In genomic region chr11:129319751-129320150, GRCh38 we compare ENCODE assay signal across 26 cellular contexts. TPM values are rescaled to one million over a fixed set of nuclear protein-coding genes. Genes with fewer than 3 reads are reported as not detected.
DNase-seq lines count a peak whose midpoint lies in the region; TF ChIP-seq lines count a peak whose summit lies in the region.
"Had no signal": no experiment of that assay in that cellular context is flagged by ENCODE, and none has a peak within 500 bp of the region (broad histone marks: within the 10 kb centered on the region; RNA-seq: fewer than 3 reads in every experiment).

No MANE protein-coding gene starts in this region.

- no TSS peak for BruUV-seq in A673 (replicated peaks; lab: Mats Ljungman, UMichigan)

- no peaks in the 10 kb centered on the region for H3K9me3 ChIP-seq in A673 (ENCODE audit: low read depth, low read length, poor library complexity, severe bottlenecking)
- H3K9me3 ChIP-seq: Caco-2, SJSA1 had no signal

- DNase-seq in A673 (ENCODE audit: low spot score) (peak; percentile 93), NCI-H526 treated with DMSO at 0.1 percent for 48 hours (lab: John Stamatoyannopoulos, UW) (peak; percentile 55), NCI-H2196 treated with DMSO at 0.1 percent for 48 hours (lab: John Stamatoyannopoulos, UW; ENCODE audit: unreplicated experiment) (no peak), medulla oblongata (ENCODE audit: extremely low spot score) (no peak)
- DNase-seq in activated CD4-positive, alpha-beta T cell treated with anti-CD3 and anti-CD28 coated beads, Interleukin-2, amount 50 U/mL, for 4 hours: no peak
- DNase-seq: Caco-2; CD4-positive, alpha-beta memory T cell; DMS 273 treated with DMSO at 0.1 percent for 48 hours; DND-41; Kasumi-1; NCI-H1105 treated with DMSO at 0.1 percent for 48 hours; NCI-H146; NCI-H1930; NCI-H2107; NCI-H226; NCI-H510A; NCI-H82; Right ventricle myocardium superior; RPMI8226; T-cell had no signal

- POLR2A ChIA-PET in A673 (lab: Charles Lee; ENCODE audit: low non-redundant PET): no interaction called here

- peak overlapping the region; percentile 0 for H3K4me3 ChIP-seq in A673 (ENCODE audit: low read depth, low read length, poor library complexity, severe bottlenecking)
- H3K4me3 ChIP-seq: K562, SJSA1 had no signal

- H3K27me3 Mint-ChIP-seq in brain: no peaks in the 10 kb centered on the region

- peak overlapping the region in 3 of 5 experiments; percentile 6 to 68 (median 30) for H3K4me3 Mint-ChIP-seq in brain
- H3K4me3 Mint-ChIP-seq: CD4-positive, alpha-beta memory T cell; T-cell had no signal

- intact Hi-C loops in A673 (cut with micrococcal nuclease; ENCODE audit: unreplicated experiment): no loop called here

- no peaks in the 10 kb centered on the region for H3K36me3 ChIP-seq in A673 (ENCODE audit: insufficient read depth, low read length, poor library complexity, severe bottlenecking)
- H3K36me3 ChIP-seq: SJSA1 had no signal

- CTCF ChIA-PET in A673 (lab: Charles Lee): interaction anchor here (1.0 kb wide), 1 partner anchor 12 kb away, joined by 3 read pairs; no protein-coding TSS in a partner anchor

- H3K27ac ChIP-seq in 22Rv1 (peak overlapping the region; percentile 40), A673 (ENCODE audit: low read depth, low read length, poor library complexity, severe bottlenecking) (peak overlapping the region; percentile 47)
- H3K27ac ChIP-seq: SJSA1 had no signal

- peaks cover 50% of the 10 kb centered on the region for H3K4me1 Mint-ChIP-seq in brain

- H3K27ac Mint-ChIP-seq in brain: peak overlapping the region in 3 of 5 experiments; percentile 16 to 48 (median 21)
- H3K27ac Mint-ChIP-seq: T-cell had no signal

- TF ChIP-seq CTCF in 22Rv1 (IDR thresholded peaks at IDR 0.05) (no peak), A673 (conservative IDR thresholded peaks at IDR 0.05; ENCODE audit: low read depth, low read length) (no peak), brain (conservative IDR thresholded peaks at IDR 0.05) (no peak)

- no peaks in the 10 kb centered on the region for H3K36me3 Mint-ChIP-seq in brain
- H3K36me3 Mint-ChIP-seq: CD4-positive, alpha-beta memory T cell; T-cell had no signal

- no peaks in the 10 kb centered on the region for H3K27me3 ChIP-seq in A673 (replicated peaks; ENCODE audit: insufficient read depth, low read depth, low read length, poor library complexity)
- H3K27me3 ChIP-seq: SJSA1 had no signal

- H3K4me1 ChIP-seq in A673 (ENCODE audit: insufficient read depth, low read length, poor library complexity, severe bottlenecking): peaks cover 58% of the 10 kb centered on the region
- H3K4me1 ChIP-seq: SJSA1 had no signal

- H3K9me3 Mint-ChIP-seq in brain: peaks cover 0 to 6% (median 0%) of the 10 kb centered on the region in 5 experiments
- H3K9me3 Mint-ChIP-seq: CD4-positive, alpha-beta memory T cell; T-cell had no signal

RNA-seq across cellular contexts. Expression of gene BARX2, which starts 55.9 kb away (rescaled TPM):
- 36.4 and 43.0 TPM in 2 replicates for total RNA-seq in A673 (2021)
- polyA plus RNA-seq in brain (ENCODE audit: insufficient read depth, low read depth, low replicate concordance): 0.17 TPM
- total RNA-seq: CD4-positive, alpha-beta memory T cell; K562; M059J; Right ventricle myocardium superior; SJSA1; T-cell had no signal
- polyA plus RNA-seq: BJ; CD4-positive, alpha-beta memory T cell; K562 had no signal

Comparison
In these comparisons a context has a peak if more than half of its experiments do, and no peak if none do; other contexts are left out.
1. DNase-seq: peak in A673 (single experiment) and NCI-H526 treated with DMSO at 0.1 percent for 48 hours (single experiment); none in activated CD4-positive, alpha-beta T cell treated with anti-CD3 and anti-CD28 coated beads, Interleukin-2, amount 50 U/mL, for 4 hours (0 of 2), NCI-H2196 treated with DMSO at 0.1 percent for 48 hours (single experiment) and medulla oblongata (single experiment).